20 cellular contexts compared by ENCODE assay signal in genomic region chr2:158319269-158319668, GRCh38.
DNase-seq lines count a peak whose midpoint lies in the region; ATAC-seq and TF ChIP-seq lines count a peak whose summit lies in the region.
"Had no signal": no experiment of that assay in that cellular context is flagged by ENCODE, and none has a peak within 500 bp of the region (broad histone marks: within the 10 kb centered on the region; RNA-seq: fewer than 3 reads in every experiment).

No MANE protein-coding gene starts in this region.

- no peak overlapping the region for H3K56ac ChIP-seq in H9 (ENCODE audit: insufficient read length, low read depth, low read length)

- in situ Hi-C loops in transverse colon (cut with MboI; ENCODE audit: low pct_ligation_motif_present in 1 of 4, low pct_unique_long_range_greater_than_20kb in 1 of 4, low sequenced_read_pairs in 3 of 4): no loop called here

- WGBS in H9 (ENCODE audit: extremely low coverage, insufficient read length, low lambda C conversion rate): no CpG with 5 or more reads among the region's 1 CpG
- WGBS in thyroid gland, 2 donors: 48 to 75% methylated on average over 1 of the region's 1 CpG
- 42 to 57% methylated on average over 1 of the region's 1 CpG for WGBS in transverse colon (ENCODE audit: low coverage in 1 of 2), 2 donors

- no peak overlapping the region for H2BK12ac ChIP-seq in H9 (ENCODE audit: insufficient read length, low read depth, low read length)

- DNase-seq in DMS153 (lab: John Stamatoyannopoulos, UW): peak; percentile 35
- no peak for DNase-seq in H9
- DNase-seq in NCI-H69 (lab: John Stamatoyannopoulos, UW): peak; percentile 4
- DNase-seq in iPS DF 19.7 (ENCODE audit: low read depth, low spot score): peak; percentile 57
- no peak for DNase-seq in thyroid gland
- DNase-seq in NCI-H1694 (lab: John Stamatoyannopoulos, UW): no peak
- DNase-seq in transverse colon: no peak
- DNase-seq: activated CD8-positive, alpha-beta T cell treated with anti-CD3 and anti-CD28 coated beads, Interleukin-2, amount 10 ng/mL, durations not matched to agents 7 days and 5 days; activated effector memory CD4-positive, alpha-beta T cell treated with anti-CD3 and anti-CD28 coated beads, Interleukin-2, amount 50 U/mL, for 16 hours; activated naive CD8-positive, alpha-beta T cell treated with anti-CD3 and anti-CD28 coated beads, Interleukin-2, amount 50 U/mL, for 24 hours; activated T-cell treated with anti-CD3 and anti-CD28 coated beads for 4 hours; cerebellar nuclear complex; left cardiac atrium; NCI-H1092 treated with DMSO at 0.1 percent for 48 hours; NCI-H510A treated with DMSO at 0.1 percent for 48 hours; psoas muscle; tibial artery had no signal

- no peaks in the 10 kb centered on the region for H3K23me2 ChIP-seq in H9 (ENCODE audit: insufficient read length, low read depth, low read length, poor library complexity, severe bottlenecking)

- H4K20me1 ChIP-seq in H9 (ENCODE audit: control insufficient read depth, insufficient read depth, insufficient read length): no peaks in the 10 kb centered on the region

- no peak overlapping the region for H2AFZ ChIP-seq in H9 (ENCODE audit: low read length)

- H3K9me3 ChIP-seq in H9 (ENCODE audit: control insufficient read depth, low read depth, low read length) (no peaks in the 10 kb centered on the region), thyroid gland (no peaks in the 10 kb centered on the region), transverse colon (no peaks in the 10 kb centered on the region)
- H3K9me3 ChIP-seq: psoas muscle, tibial artery had no signal

- peaks cover 4 to 16% of the 10 kb centered on the region in 2 experiments; a peak in 4 of 5 replicates for H3K9me3 Mint-ChIP-seq in H9
- H3K9me3 Mint-ChIP-seq: activated naive CD8-positive, alpha-beta T cell treated with anti-CD3 and anti-CD28 coated beads, Interleukin-2, amount 50 U/mL, for 24 hours; stimulated activated naive CD8-positive, alpha-beta T cell treated with anti-CD3 and anti-CD28 coated beads, Interleukin-15, Interleukin-2, amounts not matched to agents 100 ng/mL and 50 ng/mL, for 24 hours had no signal

- peaks cover 4 to 10% (median 9%) of the 10 kb centered on the region in 3 experiments for H3K36me3 Mint-ChIP-seq in H9 (ENCODE audit: insufficient read depth in 1 of 3, low read depth in 3 of 3)

- no peak overlapping the region for H4K5ac ChIP-seq in H9 (ENCODE audit: insufficient read length, low read depth, low read length)

- no peaks in the 10 kb centered on the region for H3K36me3 ChIP-seq in thyroid gland
- H3K36me3 ChIP-seq in transverse colon: no peaks in the 10 kb centered on the region
- H3K36me3 ChIP-seq: tibial artery had no signal

- no peak overlapping the region for H3K18ac ChIP-seq in H9 (ENCODE audit: insufficient read length, low read depth, low read length)

- H3K23ac ChIP-seq in H9 (ENCODE audit: insufficient read length, low read depth, low read length): no peak overlapping the region

- peak overlapping the region in 2 of 3 experiments; percentile 79 to 92; a peak in 4 of 7 replicates for H3K27ac Mint-ChIP-seq in H9
- H3K27ac Mint-ChIP-seq: activated CD8-positive, alpha-beta T cell treated with anti-CD3 and anti-CD28 coated beads, Interleukin-2, amount 10 ng/mL, durations not matched to agents 7 days and 5 days; activated naive CD8-positive, alpha-beta T cell treated with anti-CD3 and anti-CD28 coated beads, Interleukin-2, amount 50 U/mL, for 24 hours; stimulated activated naive CD8-positive, alpha-beta T cell treated with anti-CD3 and anti-CD28 coated beads, Interleukin-15, Interleukin-2, amounts not matched to agents 100 ng/mL and 50 ng/mL, for 24 hours had no signal

- peaks cover 19% of the 10 kb centered on the region in 2 experiments for H3K4me1 Mint-ChIP-seq in H9

- H4K91ac ChIP-seq in H9 (ENCODE audit: insufficient read length, low read depth, low read length): no peak overlapping the region

- H3K27me3 ChIP-seq in H9 (ENCODE audit: insufficient read depth, low read length) (no peaks in the 10 kb centered on the region), thyroid gland (no peaks in the 10 kb centered on the region), transverse colon (no peaks in the 10 kb centered on the region)
- H3K27me3 ChIP-seq: tibial artery had no signal

- H3K79me1 ChIP-seq in H9 (ENCODE audit: insufficient read depth, low read depth, low read length, poor library complexity, severe bottlenecking): no peaks in the 10 kb centered on the region

- H4K8ac ChIP-seq in H9 (replicated peaks; ENCODE audit: insufficient read length, low read depth, low read length): no peak overlapping the region

- H2BK5ac ChIP-seq in H9 (ENCODE audit: insufficient read length, low read length): no peak overlapping the region

- H3K4me3 Mint-ChIP-seq in H9: no peak overlapping the region; a peak in 1 of 5 replicates
- H3K4me3 Mint-ChIP-seq: activated CD8-positive, alpha-beta T cell treated with anti-CD3 and anti-CD28 coated beads, Interleukin-2, amount 10 ng/mL, durations not matched to agents 7 days and 5 days; activated naive CD8-positive, alpha-beta T cell treated with anti-CD3 and anti-CD28 coated beads, Interleukin-2, amount 50 U/mL, for 24 hours; stimulated activated naive CD8-positive, alpha-beta T cell treated with anti-CD3 and anti-CD28 coated beads, Interleukin-15, Interleukin-2, amounts not matched to agents 100 ng/mL and 50 ng/mL, for 24 hours had no signal

- no peaks in the 10 kb centered on the region for H3K27me3 Mint-ChIP-seq in H9 (ENCODE audit: low read depth)
- H3K27me3 Mint-ChIP-seq: stimulated activated naive CD8-positive, alpha-beta T cell treated with anti-CD3 and anti-CD28 coated beads, Interleukin-15, Interleukin-2, amounts not matched to agents 100 ng/mL and 50 ng/mL, for 24 hours had no signal

- H3K14ac ChIP-seq in H9 (ENCODE audit: insufficient read depth, low read length): no peak overlapping the region

- intact Hi-C loops in thyroid gland (cut with DNase I) (no loop called here), transverse colon (cut with DNase I; ENCODE audit: low total_unique reads) (no loop called here)

- H3K9ac ChIP-seq in H9 (ENCODE audit: extremely low read depth, insufficient read length, low read length): no peak overlapping the region

- no peak for TF ChIP-seq POLR2A in thyroid gland (IDR thresholded peaks at IDR 0.05)
- no peak for TF ChIP-seq POLR2A in transverse colon (IDR thresholded peaks at IDR 0.05)

- ATAC-seq in HG03521 (IDR thresholded peaks at IDR 0.05; ENCODE audit: unreplicated experiment): no peak
- ATAC-seq: activated CD8-positive, alpha-beta T cell treated with anti-CD3 and anti-CD28 coated beads, Interleukin-2, amount 10 ng/mL, durations not matched to agents 7 days and 5 days; activated naive CD8-positive, alpha-beta T cell treated with anti-CD3 and anti-CD28 coated beads, Interleukin-2, amount 50 U/mL, for 24 hours; left cardiac atrium; psoas muscle had no signal

- H2BK120ac ChIP-seq in H9 (ENCODE audit: low read depth, low read length, poor library complexity, severe bottlenecking): no peak overlapping the region

- no peak overlapping the region for H3K27ac ChIP-seq in H9 (ENCODE audit: insufficient read length, low read depth, low read length)
- no peak overlapping the region for H3K27ac ChIP-seq in thyroid gland
- no peak overlapping the region for H3K27ac ChIP-seq in transverse colon
- H3K27ac ChIP-seq: C4-2B, psoas muscle, tibial artery had no signal

- H3K4me3 ChIP-seq in thyroid gland (replicated peaks in 1 of 3): no peak overlapping the region
- H3K4me3 ChIP-seq in transverse colon: no peak overlapping the region
- H3K4me3 ChIP-seq: psoas muscle, tibial artery had no signal

- H2BK20ac ChIP-seq in H9 (ENCODE audit: low read depth, low read length, poor library complexity, severe bottlenecking): no peak overlapping the region

- no peak overlapping the region for H2BK15ac ChIP-seq in H9 (ENCODE audit: low read depth, low read length)

- H3K4me1 ChIP-seq in H9 (ENCODE audit: insufficient read depth, low read length): no peaks in the 10 kb centered on the region; the same call in 1 of the 2 replicates
- no peaks in the 10 kb centered on the region for H3K4me1 ChIP-seq in thyroid gland
- no peaks in the 10 kb centered on the region for H3K4me1 ChIP-seq in transverse colon
- H3K4me1 ChIP-seq: psoas muscle, tibial artery had no signal

- H3T11ph ChIP-seq in H9 (ENCODE audit: low read length): no peak overlapping the region

- no peaks in the 10 kb centered on the region for H3K79me2 ChIP-seq in H9 (ENCODE audit: insufficient read depth, low read length)

- no peak overlapping the region for H3K4ac ChIP-seq in H9 (ENCODE audit: low read depth, low read length)

- TF ChIP-seq EP300 in transverse colon (IDR thresholded peaks at IDR 0.05; ENCODE audit: low read depth): no peak

- H2AK5ac ChIP-seq in H9 (ENCODE audit: insufficient read length, low read length): no peak overlapping the region

- TF ChIP-seq CTCF in H9 (conservative IDR thresholded peaks at IDR 0.05) (no peak), thyroid gland (IDR thresholded peaks at IDR 0.05) (no peak), transverse colon (IDR thresholded peaks at IDR 0.05) (no peak)

- H3K4me2 ChIP-seq in H9 (ENCODE audit: insufficient read depth, insufficient read length, low read length): no peak overlapping the region

Comparison
In these comparisons a context has a peak if more than half of its experiments do, and no peak if none do; other contexts are left out.
1. DNase-seq: peak in DMS153 (single experiment), NCI-H69 (single experiment) and iPS DF 19.7 (single experiment); none in H9 (single experiment), thyroid gland (0 of 2), NCI-H1694 (single experiment) and transverse colon (single experiment).